In genomic region chr4:89821612-89822011, GRCh38 we compare ENCODE assay signal across 25 cellular contexts.
"Had no signal": no experiment of that assay in that cellular context is flagged by ENCODE, and none has a peak within 500 bp of the region (broad histone marks: within the 10 kb centered on the region; RNA-seq: fewer than 3 reads in every experiment).

No MANE protein-coding gene starts in this region.

- H3K27ac Mint-ChIP-seq: dendritic cell treated with granulocyte-macrophage colony-stimulating factor and Interleukin-4, amounts not matched to agents 40 ng/mL and 50 ng/mL, for 4 days; effector memory CD8-positive, alpha-beta T cell; endodermal cell; memory B cell had no signal

- DNase-seq: colonic mucosa; cortex of kidney; effector CD8-positive, alpha-beta T cell; effector memory CD8-positive, alpha-beta T cell; endodermal cell; erythroblast; esophagus squamous epithelium; foreskin melanocyte; gastrocnemius medialis; glutamatergic neuron; head of caudate nucleus; heart right ventricle; hippocampal formation; left cardiac atrium; left lung; left ventricle myocardium superior; lower lobe of right lung; mesendoderm; midbrain had no signal

- H3K27me3 ChIP-seq: colonic mucosa, gastrocnemius medialis, heart right ventricle, left lung had no signal

- H3K4me1 Mint-ChIP-seq: endodermal cell, memory B cell had no signal

- H3K4me1 ChIP-seq: colonic mucosa, gastrocnemius medialis, lower lobe of right lung had no signal

- H3K4me3 ChIP-seq: colonic mucosa, esophagus squamous epithelium, gastrocnemius medialis, heart right ventricle, left lung, lower lobe of right lung had no signal

- H3K9me3 Mint-ChIP-seq: dendritic cell treated with granulocyte-macrophage colony-stimulating factor and Interleukin-4, amounts not matched to agents 40 ng/mL and 50 ng/mL, for 4 days; effector memory CD8-positive, alpha-beta T cell; endodermal cell had no signal

- FAIRE-seq: endometrium, islet of Langerhans, keratinocyte had no signal

- ATAC-seq: effector memory CD8-positive, alpha-beta T cell; esophagus mucosa; gastrocnemius medialis; heart right ventricle; left cardiac atrium; left lung; left ventricle myocardium superior; lower lobe of right lung had no signal

- H3K4me3 Mint-ChIP-seq: dendritic cell treated with granulocyte-macrophage colony-stimulating factor and Interleukin-4, amounts not matched to agents 40 ng/mL and 50 ng/mL, for 4 days; effector memory CD8-positive, alpha-beta T cell; endodermal cell; memory B cell had no signal

- H3K27ac ChIP-seq: colonic mucosa, esophagus squamous epithelium, gastrocnemius medialis, heart right ventricle, left lung, lower lobe of right lung had no signal

- H3K36me3 ChIP-seq: colonic mucosa, esophagus squamous epithelium, gastrocnemius medialis, heart right ventricle, left lung, lower lobe of right lung had no signal

- H3K36me3 Mint-ChIP-seq: memory B cell had no signal

- H3K27me3 Mint-ChIP-seq: dendritic cell treated with granulocyte-macrophage colony-stimulating factor and Interleukin-4, amounts not matched to agents 40 ng/mL and 50 ng/mL, for 4 days; memory B cell had no signal

- H3K9me3 ChIP-seq: colonic mucosa, esophagus squamous epithelium, gastrocnemius medialis, heart right ventricle, left lung, lower lobe of right lung had no signal
